29 cellular contexts compared by ENCODE assay signal in the genomic region with DNA sequence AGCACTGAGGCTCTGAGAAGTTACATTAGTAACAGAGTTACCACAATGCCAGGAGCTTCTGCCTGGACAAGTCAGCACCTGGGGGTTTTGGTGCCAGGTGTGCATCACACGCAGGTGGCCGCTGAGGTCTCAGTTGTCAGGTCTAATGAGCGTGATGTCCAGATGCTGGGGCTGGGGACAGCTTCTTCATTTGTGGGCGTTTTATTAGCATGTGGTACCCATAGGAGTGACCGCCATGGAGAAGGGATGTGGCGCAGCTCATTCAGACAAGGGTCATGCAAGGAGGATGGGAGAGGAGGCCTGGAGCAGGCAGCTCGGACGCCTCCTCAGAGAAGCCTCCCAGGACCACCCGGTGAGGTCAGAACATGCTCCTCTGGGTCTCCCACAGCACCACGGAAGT. TPM values are rescaled to one million over a fixed set of nuclear protein-coding genes. Genes with fewer than 3 reads are reported as not detected.
"Had no signal": no experiment of that assay in that cellular context is flagged by ENCODE, and none has a peak within 500 bp of the region (broad histone marks: within the 10 kb centered on the region; RNA-seq: fewer than 3 reads in every experiment).

No MANE protein-coding gene starts in this region.

- H3K4me2 ChIP-seq: PC-9 had no signal

- H3K4me3 ChIP-seq: PC-9, SJCRH30, SK-N-MC had no signal

- FAIRE-seq: bronchial epithelial cell, RCC 7860 had no signal

- DNase-seq: activated CD4-positive, alpha-beta memory T cell treated with anti-CD3 and anti-CD28 coated beads, Interleukin-2, amount 10 ng/mL, durations not matched to agents 7 days and 5 days; activated CD4-positive, alpha-beta T cell treated with anti-CD3 and anti-CD28 coated beads for 1 hour; activated CD4-positive, CD25-positive, alpha-beta regulatory T cell; activated CD8-positive, alpha-beta memory T cell treated with anti-CD3 and anti-CD28 coated beads for 24 hours; activated CD8-positive, alpha-beta memory T cell treated with anti-CD3 and anti-CD28 coated beads, Interleukin-2, amount 10 ng/mL, durations not matched to agents 7 days and 5 days; activated CD8-positive, alpha-beta memory T cell treated with anti-CD3 and anti-CD28 coated beads, Interleukin-2, amount 50 U/mL, for 48 hours; activated effector memory CD4-positive, alpha-beta T cell treated with Interleukin-2 at 50 U/mL for 16 hours; activated naive CD4-positive, alpha-beta T cell treated with anti-CD3 and anti-CD28 coated beads, Interleukin-2, amount 10 ng/mL, durations not matched to agents 7 days and 5 days; activated naive CD8-positive, alpha-beta T cell treated with anti-CD3 and anti-CD28 coated beads, Interleukin-2, amount 50 U/mL, for 24 hours; activated T-cell treated with anti-CD3 and anti-CD28 coated beads, Interleukin-2, amount 50 U/mL, for 48 hours; central memory CD4-positive, alpha-beta T cell; Karpas-422; KBM-7; MV-4-11; NCI-H1092; NCI-H1436 treated with DMSO at 0.1 percent for 48 hours; NCI-H187 treated with DMSO at 0.1 percent for 48 hours; NCI-H2081; NCI-H345; NCI-H524 treated with DMSO at 0.1 percent for 48 hours; PC-9; SHP77; SJCRH30; T1000; WERI-Rb-1 had no signal

- H2AFZ ChIP-seq: PC-9 had no signal

- H3K9me3 ChIP-seq: SJCRH30 had no signal

- H3K4me1 ChIP-seq: SJCRH30 had no signal

- H3K27ac ChIP-seq: PC-9, SJCRH30, SK-N-MC, WERI-Rb-1 had no signal

- H3K36me3 ChIP-seq: SJCRH30, WERI-Rb-1 had no signal

RNA-seq across cellular contexts. Expression of a gene that starts 27.8 kb away (rescaled TPM):
- total RNA-seq: OCI-LY7 had no signal
